Comparison of ENCODE assay signal across 16 cellular contexts in the genomic region with DNA sequence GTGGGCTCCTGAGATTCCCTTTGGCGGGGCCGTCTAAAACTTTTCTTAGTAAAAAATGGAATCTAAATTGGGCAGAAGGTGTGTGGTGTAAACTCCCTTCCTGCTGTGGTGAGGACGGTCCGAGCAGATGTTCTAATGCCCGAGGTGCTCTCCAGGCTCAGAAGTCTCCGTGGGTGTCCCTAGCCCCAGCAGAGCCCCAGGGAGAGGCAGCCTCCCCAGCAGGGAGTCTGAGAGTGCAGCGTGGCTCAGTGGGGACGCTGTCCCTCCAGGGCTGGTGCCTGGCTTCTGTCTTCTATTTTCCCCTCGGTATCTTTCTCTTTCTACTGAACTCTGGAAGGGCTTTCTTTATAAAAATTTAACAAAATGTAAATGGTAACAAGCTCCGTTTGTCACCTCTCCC.
"Had no signal": no experiment of that assay in that cellular context is flagged by ENCODE, and none has a peak within 500 bp of the region (broad histone marks: within the 10 kb centered on the region; RNA-seq: fewer than 3 reads in every experiment).

No MANE protein-coding gene starts in this region.

- DNase-seq: activated CD4-positive, alpha-beta memory T cell treated with anti-CD3 and anti-CD28 coated beads for 36 hours; activated CD8-positive, alpha-beta memory T cell treated with anti-CD3 and anti-CD28 coated beads, Interleukin-2, amount 10 ng/mL, durations not matched to agents 7 days and 5 days; activated effector memory CD4-positive, alpha-beta T cell treated with Interleukin-2 at 50 U/mL for 16 hours; activated T-cell treated with anti-CD3 and anti-CD28 coated beads, Interleukin-2, amount 50 U/mL, for 24 hours; colonic mucosa; hippocampal formation; mucosa of descending colon; naive thymus-derived CD8-positive, alpha-beta T cell; stimulated activated CD4-positive, alpha-beta T cell treated with anti-CD3 and anti-CD28 coated beads, Interleukin-4, amount 100 ng/mL, for 24 hours; T-cell; T-helper 9 cell; uterus had no signal

- H3K27me3 Mint-ChIP-seq: activated CD8-positive, alpha-beta memory T cell treated with anti-CD3 and anti-CD28 coated beads, Interleukin-2, amount 10 ng/mL, durations not matched to agents 7 days and 5 days; stimulated activated naive CD8-positive, alpha-beta T cell treated with anti-CD3 and anti-CD28 coated beads, Interleukin-15, Interleukin-2, amounts not matched to agents 100 ng/mL and 50 ng/mL, for 24 hours had no signal

- ATAC-seq: activated CD8-positive, alpha-beta memory T cell treated with anti-CD3 and anti-CD28 coated beads, Interleukin-2, amount 10 ng/mL, durations not matched to agents 7 days and 5 days; esophagus mucosa; left lobe of liver; mucosa of descending colon; naive thymus-derived CD8-positive, alpha-beta T cell; T-cell had no signal

- H3K4me3 Mint-ChIP-seq: activated CD4-positive, alpha-beta memory T cell treated with anti-CD3 and anti-CD28 coated beads for 36 hours; activated CD8-positive, alpha-beta memory T cell treated with anti-CD3 and anti-CD28 coated beads, Interleukin-2, amount 10 ng/mL, durations not matched to agents 7 days and 5 days; activated naive CD4-positive, alpha-beta T cell treated with anti-CD3 and anti-CD28 coated beads, Interleukin-2, amount 50 U/mL, for 24 hours; activated T-cell treated with anti-CD3 and anti-CD28 coated beads, Interleukin-2, amount 50 U/mL, for 24 hours; naive thymus-derived CD8-positive, alpha-beta T cell; stimulated activated naive CD8-positive, alpha-beta T cell treated with anti-CD3 and anti-CD28 coated beads, Interleukin-15, Interleukin-2, amounts not matched to agents 100 ng/mL and 50 ng/mL, for 24 hours; T-cell had no signal

- H3K27ac Mint-ChIP-seq: activated CD4-positive, alpha-beta memory T cell treated with anti-CD3 and anti-CD28 coated beads for 36 hours; activated CD8-positive, alpha-beta memory T cell treated with anti-CD3 and anti-CD28 coated beads, Interleukin-2, amount 10 ng/mL, durations not matched to agents 7 days and 5 days; activated naive CD4-positive, alpha-beta T cell treated with anti-CD3 and anti-CD28 coated beads, Interleukin-2, amount 50 U/mL, for 24 hours; activated T-cell treated with anti-CD3 and anti-CD28 coated beads, Interleukin-2, amount 50 U/mL, for 24 hours; stimulated activated naive CD8-positive, alpha-beta T cell treated with anti-CD3 and anti-CD28 coated beads, Interleukin-15, Interleukin-2, amounts not matched to agents 100 ng/mL and 50 ng/mL, for 24 hours; T-cell had no signal

- H3K4me1 Mint-ChIP-seq: activated CD8-positive, alpha-beta memory T cell treated with anti-CD3 and anti-CD28 coated beads, Interleukin-2, amount 10 ng/mL, durations not matched to agents 7 days and 5 days; activated naive CD4-positive, alpha-beta T cell treated with anti-CD3 and anti-CD28 coated beads, Interleukin-2, amount 50 U/mL, for 24 hours; naive thymus-derived CD8-positive, alpha-beta T cell; T-cell had no signal

- H3K9me3 Mint-ChIP-seq: activated CD4-positive, alpha-beta memory T cell treated with anti-CD3 and anti-CD28 coated beads for 36 hours; activated naive CD4-positive, alpha-beta T cell treated with anti-CD3 and anti-CD28 coated beads, Interleukin-2, amount 50 U/mL, for 24 hours; activated T-cell treated with anti-CD3 and anti-CD28 coated beads, Interleukin-2, amount 50 U/mL, for 24 hours; naive thymus-derived CD8-positive, alpha-beta T cell; stimulated activated naive CD8-positive, alpha-beta T cell treated with anti-CD3 and anti-CD28 coated beads, Interleukin-15, Interleukin-2, amounts not matched to agents 100 ng/mL and 50 ng/mL, for 24 hours; T-cell had no signal

- H3K36me3 Mint-ChIP-seq: activated CD4-positive, alpha-beta memory T cell treated with anti-CD3 and anti-CD28 coated beads for 36 hours; activated CD8-positive, alpha-beta memory T cell treated with anti-CD3 and anti-CD28 coated beads, Interleukin-2, amount 10 ng/mL, durations not matched to agents 7 days and 5 days; activated naive CD4-positive, alpha-beta T cell treated with anti-CD3 and anti-CD28 coated beads, Interleukin-2, amount 50 U/mL, for 24 hours; naive thymus-derived CD8-positive, alpha-beta T cell; T-cell had no signal
